In the genomic region with DNA sequence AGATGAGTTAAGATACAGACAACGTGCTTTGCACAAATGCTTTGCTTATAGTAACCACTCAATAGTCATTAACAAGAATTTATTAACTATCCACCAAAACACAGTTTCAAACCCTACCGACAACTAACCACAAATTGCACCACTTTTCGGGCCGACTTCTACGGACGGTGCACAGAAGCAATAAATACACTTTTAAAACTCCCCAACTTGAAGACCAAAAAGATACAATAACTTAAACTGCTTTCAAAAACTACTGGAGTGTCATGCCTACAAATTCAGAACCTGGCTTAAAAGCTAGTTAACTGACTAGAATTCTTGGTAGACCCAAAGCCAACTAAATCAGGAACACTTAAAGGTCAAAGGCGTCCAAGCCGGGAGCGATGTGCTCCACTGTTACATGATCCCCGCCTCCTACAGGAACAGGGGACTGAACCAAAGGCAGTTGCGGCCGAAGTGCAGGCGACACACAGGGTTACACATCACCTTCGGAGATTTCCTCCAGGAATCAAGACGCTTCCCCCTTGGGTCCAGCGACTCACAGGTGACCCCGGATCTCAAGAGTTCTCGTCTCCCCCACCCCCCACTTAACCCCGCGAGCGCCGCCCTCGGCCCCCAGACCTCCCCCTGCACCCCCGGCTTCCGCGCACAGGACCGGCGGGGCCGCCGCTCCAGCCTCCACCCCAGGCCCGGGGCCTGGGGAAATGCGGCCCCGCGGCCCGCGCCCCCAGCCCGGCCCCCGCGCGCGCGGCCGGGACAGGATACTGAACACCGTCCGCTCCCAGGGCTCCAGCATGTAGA, we compare ENCODE assay signal across 1 cellular context.
TF ChIP-seq lines count a peak whose summit lies in the region.

No MANE protein-coding gene starts in this region.

TF ChIP-seq in HepG2, 621 proteins besides CTCF, POLR2A, EP300 and RAD21 (continued from another document and continues in another):
- TF ChIP-seq, protein P1, sequence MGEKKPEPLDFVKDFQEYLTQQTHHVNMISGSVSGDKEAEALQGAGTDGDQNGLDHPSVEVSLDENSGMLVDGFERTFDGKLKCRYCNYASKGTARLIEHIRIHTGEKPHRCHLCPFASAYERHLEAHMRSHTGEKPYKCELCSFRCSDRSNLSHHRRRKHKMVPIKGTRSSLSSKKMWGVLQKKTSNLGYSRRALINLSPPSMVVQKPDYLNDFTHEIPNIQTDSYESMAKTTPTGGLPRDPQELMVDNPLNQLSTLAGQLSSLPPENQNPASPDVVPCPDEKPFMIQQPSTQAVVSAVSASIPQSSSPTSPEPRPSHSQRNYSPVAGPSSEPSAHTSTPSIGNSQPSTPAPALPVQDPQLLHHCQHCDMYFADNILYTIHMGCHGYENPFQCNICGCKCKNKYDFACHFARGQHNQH (CRISPR knock-in tag; IDR thresholded peaks at IDR 0.05): 0 out of 2 replicates have a peak, but pooled peaks have one; percentile 73
- TF ChIP-seq, protein P2, sequence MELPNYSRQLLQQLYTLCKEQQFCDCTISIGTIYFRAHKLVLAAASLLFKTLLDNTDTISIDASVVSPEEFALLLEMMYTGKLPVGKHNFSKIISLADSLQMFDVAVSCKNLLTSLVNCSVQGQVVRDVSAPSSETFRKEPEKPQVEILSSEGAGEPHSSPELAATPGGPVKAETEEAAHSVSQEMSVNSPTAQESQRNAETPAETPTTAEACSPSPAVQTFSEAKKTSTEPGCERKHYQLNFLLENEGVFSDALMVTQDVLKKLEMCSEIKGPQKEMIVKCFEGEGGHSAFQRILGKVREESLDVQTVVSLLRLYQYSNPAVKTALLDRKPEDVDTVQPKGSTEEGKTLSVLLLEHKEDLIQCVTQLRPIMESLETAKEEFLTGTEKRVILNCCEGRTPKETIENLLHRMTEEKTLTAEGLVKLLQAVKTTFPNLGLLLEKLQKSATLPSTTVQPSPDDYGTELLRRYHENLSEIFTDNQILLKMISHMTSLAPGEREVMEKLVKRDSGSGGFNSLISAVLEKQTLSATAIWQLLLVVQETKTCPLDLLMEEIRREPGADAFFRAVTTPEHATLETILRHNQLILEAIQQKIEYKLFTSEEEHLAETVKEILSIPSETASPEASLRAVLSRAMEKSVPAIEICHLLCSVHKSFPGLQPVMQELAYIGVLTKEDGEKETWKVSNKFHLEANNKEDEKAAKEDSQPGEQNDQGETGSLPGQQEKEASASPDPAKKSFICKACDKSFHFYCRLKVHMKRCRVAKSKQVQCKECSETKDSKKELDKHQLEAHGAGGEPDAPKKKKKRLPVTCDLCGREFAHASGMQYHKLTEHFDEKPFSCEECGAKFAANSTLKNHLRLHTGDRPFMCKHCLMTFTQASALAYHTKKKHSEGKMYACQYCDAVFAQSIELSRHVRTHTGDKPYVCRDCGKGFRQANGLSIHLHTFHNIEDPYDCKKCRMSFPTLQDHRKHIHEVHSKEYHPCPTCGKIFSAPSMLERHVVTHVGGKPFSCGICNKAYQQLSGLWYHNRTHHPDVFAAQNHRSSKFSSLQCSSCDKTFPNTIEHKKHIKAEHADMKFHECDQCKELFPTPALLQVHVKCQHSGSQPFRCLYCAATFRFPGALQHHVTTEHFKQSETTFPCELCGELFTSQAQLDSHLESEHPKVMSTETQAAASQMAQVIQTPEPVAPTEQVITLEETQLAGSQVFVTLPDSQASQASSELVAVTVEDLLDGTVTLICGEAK (IDR thresholded peaks at IDR 0.05): no peak
- TF ChIP-seq, protein P2 (CRISPR knock-in tag; IDR thresholded peaks at IDR 0.05): peak; percentile 83; the same call in 1 of the 2 replicates
- TF ChIP-seq MAFG (CRISPR knock-in tag; IDR thresholded peaks at IDR 0.05) (no peak), MAZ (IDR thresholded peaks at IDR 0.05; ENCODE audit: borderline replicate concordance, low read depth, low read length) (no peak), MAZ (CRISPR knock-in tag; IDR thresholded peaks at IDR 0.05; ENCODE audit: low read depth) (no peak), ZFP36L1 (CRISPR knock-in tag; IDR thresholded peaks at IDR 0.05) (0 out of 2 replicates have a peak, but pooled peaks have one; percentile 23), CENPX (CRISPR knock-in tag; IDR thresholded peaks at IDR 0.05) (no peak), ARNTL (CRISPR knock-in tag; IDR thresholded peaks at IDR 0.05) (0 out of 2 replicates have a peak, but pooled peaks have one; percentile 14), ZNF350 (CRISPR knock-in tag; IDR thresholded peaks at IDR 0.05; ENCODE audit: borderline replicate concordance, low read depth) (no peak), ZSCAN25 (CRISPR knock-in tag; IDR thresholded peaks at IDR 0.05) (0 out of 2 replicates have a peak, but pooled peaks have one; percentile 20), SP2 (CRISPR knock-in tag; IDR thresholded peaks at IDR 0.05) (no peak), CC2D1A (CRISPR knock-in tag; IDR thresholded peaks at IDR 0.05) (no peak), NR0B2 (CRISPR knock-in tag; IDR thresholded peaks at IDR 0.05) (no peak), GFI1 (CRISPR knock-in tag; IDR thresholded peaks at IDR 0.05; ENCODE audit: borderline replicate concordance) (0 out of 2 replicates have a peak, but pooled peaks have one; percentile 36), ZFP41 (CRISPR knock-in tag; IDR thresholded peaks at IDR 0.05; ENCODE audit: borderline replicate concordance) (no peak), ZNF781 (CRISPR knock-in tag; IDR thresholded peaks at IDR 0.05; ENCODE audit: borderline replicate concordance, not compliant biosample characterization) (peak; percentile 18), SETDB1 (CRISPR knock-in tag; IDR thresholded peaks at IDR 0.05; ENCODE audit: borderline replicate concordance) (no peak), RORA (CRISPR knock-in tag; IDR thresholded peaks at IDR 0.05) (no peak), ZNF3 (CRISPR knock-in tag; IDR thresholded peaks at IDR 0.05) (peak; percentile 71; the same call in 1 of the 2 replicates), ZNF709 (CRISPR knock-in tag; IDR thresholded peaks at IDR 0.05) (peak; percentile 5; the same call in 1 of the 2 replicates), ZBTB34 (CRISPR knock-in tag; IDR thresholded peaks at IDR 0.05) (no peak), ZNF160 (CRISPR knock-in tag; IDR thresholded peaks at IDR 0.05) (no peak), SALL1 (CRISPR knock-in tag; IDR thresholded peaks at IDR 0.05) (0 out of 2 replicates have a peak, but pooled peaks have one; percentile 33), CBX1 (IDR thresholded peaks at IDR 0.05; ENCODE audit: low read depth) (no peak), ZBTB38 (CRISPR knock-in tag; IDR thresholded peaks at IDR 0.05) (peak; percentile 64; the same call in 1 of the 2 replicates), POLR2AphosphoS5 (IDR thresholded peaks at IDR 0.05; ENCODE audit: low read depth, low read length) (no peak), HNRNPLL (IDR thresholded peaks at IDR 0.05; ENCODE audit: low read depth, low read length, poor library complexity, severe bottlenecking) (peak; percentile 15), MTA1 (CRISPR knock-in tag; IDR thresholded peaks at IDR 0.05; ENCODE audit: borderline replicate concordance) (no peak), ZBTB3 (CRISPR knock-in tag; IDR thresholded peaks at IDR 0.05; ENCODE audit: borderline replicate concordance, low read depth) (0 out of 2 replicates have a peak, but pooled peaks have one; percentile 16), ZBTB39 (CRISPR knock-in tag; IDR thresholded peaks at IDR 0.05) (0 out of 2 replicates have a peak, but pooled peaks have one; percentile 42), RFXANK (CRISPR knock-in tag; IDR thresholded peaks at IDR 0.05) (no peak), BCL6 (CRISPR knock-in tag; IDR thresholded peaks at IDR 0.05) (peak; percentile 74), SMAD1 (CRISPR knock-in tag; IDR thresholded peaks at IDR 0.05; ENCODE audit: borderline replicate concordance, low read depth) (no peak), ZNF678 (CRISPR knock-in tag; IDR thresholded peaks at IDR 0.05) (0 out of 2 replicates have a peak, but pooled peaks have one; percentile 17), HNF4A (CRISPR knock-in tag; IDR thresholded peaks at IDR 0.05) (peak; percentile 70), ZNF619 (CRISPR knock-in tag; IDR thresholded peaks at IDR 0.05) (no peak), RAD51 (IDR thresholded peaks at IDR 0.05; ENCODE audit: borderline replicate concordance) (no peak), CBX5 (CRISPR knock-in tag; IDR thresholded peaks at IDR 0.05; ENCODE audit: borderline replicate concordance) (peak; percentile 95), IKZF1 (IDR thresholded peaks at IDR 0.05) (no peak), ZNF234 (CRISPR knock-in tag; conservative IDR thresholded peaks at IDR 0.05) (0 out of 2 replicates have a peak, but pooled peaks have one; percentile 6), KDM1A (CRISPR knock-in tag; IDR thresholded peaks at IDR 0.05) (0 out of 2 replicates have a peak, but pooled peaks have one; percentile 56)
- TF ChIP-seq, protein P3, sequence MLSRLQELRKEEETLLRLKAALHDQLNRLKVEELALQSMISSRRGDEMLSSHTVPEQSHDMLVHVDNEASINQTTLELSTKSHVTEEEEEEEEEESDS (CRISPR knock-in tag; IDR thresholded peaks at IDR 0.05; ENCODE audit: borderline replicate concordance): no peak
- TF ChIP-seq, protein P4, sequence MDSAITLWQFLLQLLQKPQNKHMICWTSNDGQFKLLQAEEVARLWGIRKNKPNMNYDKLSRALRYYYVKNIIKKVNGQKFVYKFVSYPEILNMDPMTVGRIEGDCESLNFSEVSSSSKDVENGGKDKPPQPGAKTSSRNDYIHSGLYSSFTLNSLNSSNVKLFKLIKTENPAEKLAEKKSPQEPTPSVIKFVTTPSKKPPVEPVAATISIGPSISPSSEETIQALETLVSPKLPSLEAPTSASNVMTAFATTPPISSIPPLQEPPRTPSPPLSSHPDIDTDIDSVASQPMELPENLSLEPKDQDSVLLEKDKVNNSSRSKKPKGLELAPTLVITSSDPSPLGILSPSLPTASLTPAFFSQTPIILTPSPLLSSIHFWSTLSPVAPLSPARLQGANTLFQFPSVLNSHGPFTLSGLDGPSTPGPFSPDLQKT (CRISPR knock-in tag; IDR thresholded peaks at IDR 0.05; ENCODE audit: borderline replicate concordance): no peak
- TF ChIP-seq, protein P5, sequence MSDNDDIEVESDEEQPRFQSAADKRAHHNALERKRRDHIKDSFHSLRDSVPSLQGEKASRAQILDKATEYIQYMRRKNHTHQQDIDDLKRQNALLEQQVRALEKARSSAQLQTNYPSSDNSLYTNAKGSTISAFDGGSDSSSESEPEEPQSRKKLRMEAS (IDR thresholded peaks at IDR 0.05): no peak
